9 cellular contexts compared by ENCODE assay signal in the genomic region with DNA sequence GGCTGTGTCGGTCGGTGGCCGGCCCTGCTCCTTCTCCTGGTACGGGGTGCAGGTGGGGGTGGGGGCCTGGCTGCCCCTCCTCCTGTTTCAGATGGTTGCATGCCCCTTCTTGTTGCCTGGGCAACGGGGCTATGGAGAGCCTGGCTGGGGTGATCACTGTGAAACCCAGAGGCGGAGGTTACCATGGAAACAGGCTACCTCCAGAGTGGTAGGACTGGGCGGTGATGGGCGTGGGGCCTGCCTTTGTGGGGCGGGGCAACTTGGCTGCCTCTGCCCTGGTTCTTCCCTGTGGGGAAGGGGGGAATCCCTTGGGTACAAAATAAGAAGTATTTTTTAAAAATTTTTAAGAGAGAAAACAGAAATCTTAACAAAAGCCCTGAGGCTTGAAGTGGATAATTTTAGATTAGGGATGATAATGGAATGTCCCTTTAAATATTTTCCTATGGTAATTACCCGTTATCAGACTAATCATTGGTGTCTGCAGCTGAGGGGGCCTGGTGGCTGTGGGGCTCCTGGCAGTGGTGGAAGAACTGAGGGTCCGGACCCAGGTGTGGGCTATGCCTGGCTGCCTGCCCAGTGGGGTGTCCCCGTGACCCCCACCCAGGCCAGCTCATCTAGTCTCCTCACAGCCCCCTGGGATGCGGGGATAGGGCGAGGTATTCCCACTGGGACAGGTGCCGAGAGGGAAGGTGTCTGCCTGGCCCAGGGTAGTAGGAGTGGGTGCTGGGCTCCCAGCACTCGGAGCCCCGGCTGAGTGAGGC. TPM values are rescaled to one million over a fixed set of nuclear protein-coding genes. Genes with fewer than 3 reads are reported as not detected.
DNase-seq lines count a peak whose midpoint lies in the region; ATAC-seq, FAIRE-seq and TF ChIP-seq lines count a peak whose summit lies in the region.
"Had no signal": no experiment of that assay in that cellular context is flagged by ENCODE, and none has a peak within 500 bp of the region (broad histone marks: within the 10 kb centered on the region; RNA-seq: fewer than 3 reads in every experiment).

No MANE protein-coding gene starts in this region.

- H3K4me3 Mint-ChIP-seq in activated B cell treated with CpG ODN at 0.5 μM for 24 hours = no peak overlapping the region

- peaks cover 45% of the 10 kb centered on the region for H3K36me3 ChIP-seq in thoracic aorta

- no peaks in the 10 kb centered on the region for H3K9me3 ChIP-seq in thoracic aorta

- H3K27ac Mint-ChIP-seq in activated B cell treated with CpG ODN at 0.5 μM for 24 hours = no peak overlapping the region

- peaks cover 42% of the 10 kb centered on the region for H3K36me3 Mint-ChIP-seq in activated B cell treated with CpG ODN at 0.5 μM for 24 hours (ENCODE audit: low read depth)

- H3K9me3 Mint-ChIP-seq in activated B cell treated with CpG ODN at 0.5 μM for 24 hours = no peaks in the 10 kb centered on the region

- FAIRE-seq in RCC 7860 (lab: Jason Lieb, UNC) = no peak

- peak; percentile 23 for DNase-seq in NCI-H146 (lab: John Stamatoyannopoulos, UW)
- no peak for DNase-seq in NCI-H146 treated with DMSO at 0.1 percent for 48 hours (lab: John Stamatoyannopoulos, UW; ENCODE audit: unreplicated experiment)
- DNase-seq in activated B cell treated with CpG ODN at 0.5 μM for 24 hours = no peak
- no peak for DNase-seq in thoracic aorta (ENCODE audit: low spot score)
- no peak for DNase-seq in RCC 7860 (ENCODE audit: low spot score)
- DNase-seq in activated T-cell treated with anti-CD3 and anti-CD28 coated beads for 4 hours = no peak
- DNase-seq in EL = no peak
- DNase-seq: central memory CD4-positive, alpha-beta T cell had no signal

- POLR2A ChIA-PET in activated B cell treated with CpG ODN at 0.5 μM for 24 hours (lab: Charles Lee) = no interaction called here

- H3K27me3 Mint-ChIP-seq in activated B cell treated with CpG ODN at 0.5 μM for 24 hours = no peaks in the 10 kb centered on the region

- H3K4me1 Mint-ChIP-seq in activated B cell treated with CpG ODN at 0.5 μM for 24 hours = peaks cover 6% of the 10 kb centered on the region

- TF ChIP-seq CTCF in activated B cell treated with CpG ODN at 0.5 μM for 24 hours (IDR thresholded peaks at IDR 0.05) = no peak
- TF ChIP-seq CTCF in thoracic aorta (IDR thresholded peaks at IDR 0.05) = no peak

- no peaks in the 10 kb centered on the region for H3K27me3 ChIP-seq in thoracic aorta (replicated peaks; ENCODE audit: insufficient read depth)

- intact Hi-C loops in activated B cell treated with CpG ODN at 0.5 μM for 24 hours (cut with micrococcal nuclease) = no loop called here

- H3K4me1 ChIP-seq in thoracic aorta (ENCODE audit: control insufficient read depth in 1 of 2, low read depth in 2 of 2) = peaks cover 40 to 66% of the 10 kb centered on the region in 2 donors

- CTCF ChIA-PET in activated B cell treated with CpG ODN at 0.5 μM for 24 hours (lab: Charles Lee) = no interaction called here

- H3K27ac ChIP-seq in thoracic aorta = peak overlapping the region; percentile 60 to 65

- H3K4me3 ChIP-seq in thoracic aorta = peak overlapping the region; percentile 28

- ATAC-seq in HG03342 (IDR thresholded peaks at IDR 0.05; ENCODE audit: unreplicated experiment) (peak; percentile 69), activated B cell treated with CpG ODN at 0.5 μM for 24 hours (ENCODE audit: low read depth) (peak; percentile 71), thoracic aorta (ENCODE audit: insufficient number of reproducible peaks, low FRiP score, low read depth) (no peak)

RNA-seq across cellular contexts. Expression of a gene that starts 32.5 kb away (rescaled TPM):
- total RNA-seq in activated B cell treated with CpG ODN at 0.5 μM for 24 hours (47.2 and 55.2 TPM in 2 replicates), thoracic aorta (100 to 1,000 TPM in 1 of 2 donors, 10 to 100 TPM in 1; 70.1 to 102 TPM)
